8 cellular contexts compared by ENCODE assay signal in genomic region chr17:67717624-67718324, GRCh38.
DNase-seq lines count a peak whose midpoint lies in the region; ATAC-seq lines count a peak whose summit lies in the region.

Gene NOL11, plus strand, starts transcription at chr17:67717936. Its CDS starts 12 bp downstream, at chr17:67717948.

- H3K4me2 ChIP-seq in BLaER1 treated with 17β-estradiol and CSF1 and Interleukin-3, amounts not matched to agents 10 nM and 100 nM = peak within 1 kb of the TSS; percentile 89 to 97 (median 93)

- H4K20me1 ChIP-seq in BLaER1 treated with 17β-estradiol and CSF1 and Interleukin-3, amounts not matched to agents 10 nM and 100 nM = peaks cover 0 to 21% (median 0%) of the 10 kb centered on the region in 11 experiments; a peak in 5 of 22 replicates

- H3K27me3 ChIP-seq in BLaER1 treated with 17β-estradiol and CSF1 and Interleukin-3, amounts not matched to agents 10 nM and 100 nM = no peaks in the 10 kb centered on the region

- H3K4me3 ChIP-seq in BLaER1 treated with 17β-estradiol and CSF1 and Interleukin-3, amounts not matched to agents 10 nM and 100 nM = peak within 1 kb of the TSS; percentile 71 to 99 (median 92)

- peak within 1 kb of the TSS; percentile 85 to 99 (median 96) for H3K27ac ChIP-seq in BLaER1 treated with 17β-estradiol and CSF1 and Interleukin-3, amounts not matched to agents 10 nM and 100 nM
- peak within 1 kb of the TSS; percentile 75 for H3K27ac ChIP-seq in cingulate gyrus (ENCODE audit: low read depth, low read length)

- peaks cover 29 to 37% (median 33%) of the 10 kb centered on the region in 11 experiments for H3K36me3 ChIP-seq in BLaER1 treated with 17β-estradiol and CSF1 and Interleukin-3, amounts not matched to agents 10 nM and 100 nM

- DNase-seq in GM19240 (ENCODE audit: insufficient read length, low spot score) (peak; percentile 83), NCI-H524 treated with DMSO at 0.1 percent for 48 hours (lab: John Stamatoyannopoulos, UW) (peak; percentile 93), kidney glomerular epithelial cell (lab: John Stamatoyannopoulos, UW) (peak; percentile 99)
- DNase-seq in activated CD4-positive, alpha-beta T cell treated with anti-CD3 and anti-CD28 coated beads for 4 hours = peak; percentile 98 to 99
- peak; percentile 97 to 98 for DNase-seq in stimulated activated CD4-positive, alpha-beta T cell treated with anti-CD3 and anti-CD28 coated beads, Interleukin-1b, Interleukin-23, amount 100 ng/mL, for 1 hour (ENCODE audit: low read depth in 2 of 2)

- peaks cover 20 to 56% (median 34%) of the 10 kb centered on the region in 10 experiments for H3K4me1 ChIP-seq in BLaER1 treated with 17β-estradiol and CSF1 and Interleukin-3, amounts not matched to agents 10 nM and 100 nM

- H3K9ac ChIP-seq in BLaER1 treated with 17β-estradiol and CSF1 and Interleukin-3, amounts not matched to agents 10 nM and 100 nM = peak within 1 kb of the TSS; percentile 91 to 100 (median 97)

- peaks cover 11 to 19% (median 13%) of the 10 kb centered on the region in 11 experiments; a peak in 21 of 22 replicates for H3K9me3 ChIP-seq in BLaER1 treated with 17β-estradiol and CSF1 and Interleukin-3, amounts not matched to agents 10 nM and 100 nM (replicated peaks in 1 of 11)

- ATAC-seq in HG03460 (IDR thresholded peaks at IDR 0.05; ENCODE audit: unreplicated experiment) = peak; percentile 95

Comparison
In these comparisons a context has a peak if more than half of its experiments do, and no peak if none do; other contexts are left out.
1. Peak in every context shown above with its lines: DNase-seq, ATAC-seq, H3K4me3 ChIP-seq and H3K27ac ChIP-seq.